ENCODE assay signal across 1 cellular context in the genomic region with DNA sequence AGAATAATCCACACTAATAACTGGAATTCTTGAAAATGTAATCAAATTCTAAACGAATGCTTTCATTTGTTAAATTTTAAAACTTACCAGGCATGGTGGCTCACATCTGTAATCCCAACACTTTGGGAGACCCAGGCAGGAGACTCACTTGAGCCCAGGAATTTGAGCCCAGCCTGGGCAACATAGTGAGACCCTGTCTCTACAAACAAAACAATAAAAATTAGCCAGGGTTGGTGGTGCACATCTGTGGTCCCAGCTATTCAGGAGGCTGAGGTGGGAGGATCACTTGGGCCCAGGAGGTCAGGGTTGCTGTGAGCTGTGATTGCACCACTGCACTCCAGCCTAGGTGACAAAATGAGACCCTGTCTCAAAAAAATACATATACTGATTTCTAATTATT.
A peak's percentile ranks its signal among the peaks of the same experiment; 100 is the strongest.
TF ChIP-seq lines count a peak whose summit lies in the region.
"Not testable (repeated sequence)": the region's sequence is repeated elsewhere in the genome, so short reads cannot be mapped to it uniquely, and the experiment has no call there.

No MANE protein-coding gene starts in this region.

- H3K4me1 ChIP-seq in HEK293 (ENCODE audit: control insufficient read depth, insufficient read depth, low read length): not testable (repeated sequence)

- not testable (repeated sequence) for H3K36me3 ChIP-seq in HEK293 (ENCODE audit: control insufficient read depth in 2 of 2, insufficient read depth in 1 of 2, low read length in 2 of 2)

- TF ChIP-seq CTCF in HEK293 (tag by site-specific recombination; IDR thresholded peaks at IDR 0.05): not testable (repeated sequence)

- H3K27ac ChIP-seq in HEK293 (ENCODE audit: extremely low read depth, low read depth, low read length): not testable (repeated sequence)

- POLR2A ChIA-PET in HEK293 (lab: Yijun Ruan, JAX): not testable (repeated sequence)

- not testable (repeated sequence) for H3K4me3 ChIP-seq in HEK293 (ENCODE audit: low read depth, low read length)

- H3K9me3 ChIP-seq in HEK293 (ENCODE audit: control insufficient read depth, insufficient read depth, low read depth, low read length): not testable (repeated sequence)

- CTCF ChIA-PET in HEK293 (lab: Yijun Ruan, JAX): not testable (repeated sequence)

TF ChIP-seq in HEK293, 187 proteins besides CTCF, POLR2A, EP300 and RAD21:
- TF ChIP-seq ZNF121 (tag by site-specific recombination; IDR thresholded peaks at IDR 0.05): peak; percentile 59; the same call in 1 of the 2 replicates
TF ChIP-seq in HEK293: peak in this region for 1; not testable (repeated sequence) for 186.
